In the genomic region with DNA sequence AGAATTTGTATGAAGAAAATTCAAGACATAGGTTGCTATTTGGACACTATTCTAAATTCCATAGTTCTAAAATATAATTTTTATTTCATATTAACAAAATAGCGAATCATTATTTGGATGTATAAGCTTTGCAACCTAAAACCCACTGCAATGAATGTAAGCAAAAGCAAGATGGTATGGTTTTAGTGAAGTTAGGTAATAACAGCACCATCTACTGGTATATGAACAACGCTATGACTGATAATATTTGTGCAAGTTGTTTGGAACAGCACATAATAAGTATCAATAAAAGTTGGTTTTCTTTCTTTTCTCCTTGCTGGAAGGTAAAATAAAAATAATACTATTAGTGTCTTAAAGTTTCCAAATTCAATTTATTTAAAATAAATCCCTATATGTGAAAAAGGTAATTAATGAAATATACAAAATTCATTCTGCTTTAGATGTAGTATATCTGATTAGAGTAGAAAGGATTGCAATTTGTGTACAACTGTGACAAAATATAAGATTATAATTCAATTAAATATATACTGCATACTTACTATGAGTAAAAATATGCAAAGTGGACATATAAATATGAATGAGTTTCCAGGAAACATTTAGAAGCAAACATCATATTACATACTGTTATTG, we compare ENCODE assay signal across 8 cellular contexts.
DNase-seq lines count a peak whose midpoint lies in the region; ATAC-seq and TF ChIP-seq lines count a peak whose summit lies in the region.

No MANE protein-coding gene starts in this region.

- in situ Hi-C loops in GM13976 (cut with MboI; ENCODE audit: low sequenced_read_pairs, unreplicated experiment) = no loop called here

- no peaks in the 10 kb centered on the region for H3K4me1 Mint-ChIP-seq in activated naive CD8-positive, alpha-beta T cell treated with anti-CD3 and anti-CD28 coated beads for 36 hours

- no peaks in the 10 kb centered on the region for H4K20me1 ChIP-seq in osteoblast (ENCODE audit: insufficient read depth, low read length)

- no peak overlapping the region for H3K4me2 ChIP-seq in osteoblast (ENCODE audit: insufficient read depth, low read length)

- no peak overlapping the region for H3K27ac Mint-ChIP-seq in activated naive CD8-positive, alpha-beta T cell treated with anti-CD3 and anti-CD28 coated beads for 36 hours

- H3K9ac ChIP-seq in colonic mucosa (ENCODE audit: low read depth in 2 of 2, low read length in 2 of 2) = no peak overlapping the region

- no peaks in the 10 kb centered on the region for H3K36me3 ChIP-seq in colonic mucosa
- H3K36me3 ChIP-seq in osteoblast (ENCODE audit: insufficient read depth, low read length) = no peaks in the 10 kb centered on the region

- DNase-seq in GM13976 (ENCODE audit: low spot score) (peak; percentile 11), NCI-H69 (lab: John Stamatoyannopoulos, UW) (peak; percentile 45), colonic mucosa (no peak), osteoblast (ENCODE audit: insufficient read length, low spot score, missing footprints) (no peak), omental fat pad (ENCODE audit: low spot score) (no peak), epidermal melanocyte (ENCODE audit: insufficient read length, low spot score) (no peak)
- no peak for DNase-seq in activated naive CD8-positive, alpha-beta T cell treated with anti-CD3 and anti-CD28 coated beads for 36 hours

- TF ChIP-seq CTCF in GM13976 (IDR thresholded peaks at IDR 0.05; ENCODE audit: borderline replicate concordance, control extremely low read depth, extremely low read depth, insufficient read depth, missing control alignments) (peak; percentile 32), colonic mucosa (IDR thresholded peaks at IDR 0.05) (peak; percentile 29), osteoblast (IDR thresholded peaks at IDR 0.05; ENCODE audit: extremely low read depth, low read depth, low read length) (peak; percentile 34), omental fat pad (IDR thresholded peaks at IDR 0.05) (no peak)

- H3K9me3 ChIP-seq in colonic mucosa = no peaks in the 10 kb centered on the region
- no peaks in the 10 kb centered on the region for H3K9me3 ChIP-seq in osteoblast (ENCODE audit: low read depth, low read length)

- no peak overlapping the region for H3K27ac ChIP-seq in colonic mucosa
- H3K27ac ChIP-seq in osteoblast (ENCODE audit: low read depth, low read length) = no peak overlapping the region

- H3K9me3 Mint-ChIP-seq in activated naive CD8-positive, alpha-beta T cell treated with anti-CD3 and anti-CD28 coated beads for 36 hours = no peaks in the 10 kb centered on the region

- H3K27me3 Mint-ChIP-seq in activated naive CD8-positive, alpha-beta T cell treated with anti-CD3 and anti-CD28 coated beads for 36 hours = peaks cover 11% of the 10 kb centered on the region

- no peaks in the 10 kb centered on the region for H3K36me3 Mint-ChIP-seq in activated naive CD8-positive, alpha-beta T cell treated with anti-CD3 and anti-CD28 coated beads for 36 hours

- H3K4me3 ChIP-seq in colonic mucosa (no peak overlapping the region), osteoblast (ENCODE audit: insufficient read depth, low read length) (no peak overlapping the region)

- no peak overlapping the region for H3K4me3 Mint-ChIP-seq in activated naive CD8-positive, alpha-beta T cell treated with anti-CD3 and anti-CD28 coated beads for 36 hours

- intact Hi-C loops in colonic mucosa (cut with DNase I) = loop anchor here (5.0 kb wide), 1 partner anchor 353 kb away; no protein-coding TSS in a partner anchor

- peak; percentile 72 for ATAC-seq in HG02798 (IDR thresholded peaks at IDR 0.05; ENCODE audit: poor library complexity, unreplicated experiment)
- no peak for ATAC-seq in omental fat pad (ENCODE audit: low FRiP score)

- H3K79me2 ChIP-seq in osteoblast (ENCODE audit: insufficient read depth, low read length) = no peaks in the 10 kb centered on the region

- H3K4me1 ChIP-seq in colonic mucosa (no peaks in the 10 kb centered on the region), osteoblast (ENCODE audit: insufficient read depth, low read length) (no peaks in the 10 kb centered on the region)

- H2AFZ ChIP-seq in osteoblast (ENCODE audit: low read length) = no peak overlapping the region

- H3K27me3 ChIP-seq in colonic mucosa = no peaks in the 10 kb centered on the region
- no peaks in the 10 kb centered on the region for H3K27me3 ChIP-seq in osteoblast (ENCODE audit: insufficient read depth, low read length)

Comparison
In these comparisons a context has a peak if more than half of its experiments do, and no peak if none do; other contexts are left out.
1. DNase-seq: peak in GM13976 (single experiment) and NCI-H69 (single experiment); none in colonic mucosa (single experiment), osteoblast (single experiment), omental fat pad (single experiment), epidermal melanocyte (single experiment) and activated naive CD8-positive, alpha-beta T cell treated with anti-CD3 and anti-CD28 coated beads for 36 hours (single experiment).
2. CTCF ChIP-seq: peak in GM13976 (single experiment), colonic mucosa (single experiment) and osteoblast (single experiment); none in omental fat pad (0 of 3).